ENCODE assay signal across 8 cellular contexts in genomic region chr3:101512521-101513418, GRCh38. TPM values are rescaled to one million over a fixed set of nuclear protein-coding genes. Genes with fewer than 3 reads are reported as not detected.
DNase-seq lines count a peak whose midpoint lies in the region; TF ChIP-seq lines count a peak whose summit lies in the region.

SENP7 (minus strand) TSS chr3:101513212; CDS start chr3:101513130, 82 bp downstream.

- H3K36me3 Mint-ChIP-seq in H9 (ENCODE audit: insufficient read depth in 1 of 3, low read depth in 3 of 3), result peaks cover 0 to 2% (median 0%) of the 10 kb centered on the region in 3 experiments; a peak in 2 of 7 replicates
- H3K36me3 Mint-ChIP-seq in activated naive CD8-positive, alpha-beta T cell treated with anti-CD3 and anti-CD28 coated beads for 36 hours, result peaks cover 9% of the 10 kb centered on the region
- H3K36me3 Mint-ChIP-seq in glutamatergic neuron (ENCODE audit: unreplicated experiment), result no peaks in the 10 kb centered on the region

- no peaks in the 10 kb centered on the region for H3K9me3 ChIP-seq in H9 (ENCODE audit: control insufficient read depth, low read depth, low read length)
- no peaks in the 10 kb centered on the region for H3K9me3 ChIP-seq in ovary
- H3K9me3 ChIP-seq in thymus (ENCODE audit: control insufficient read depth), result no peaks in the 10 kb centered on the region

- intact Hi-C loops in ovary (cut with DNase I), result no loop called here

- H2BK20ac ChIP-seq in H9 (ENCODE audit: low read depth, low read length, poor library complexity, severe bottlenecking), result no peak within 1 kb of the TSS

- no peak within 1 kb of the TSS for H2BK12ac ChIP-seq in H9 (ENCODE audit: insufficient read length, low read depth, low read length)

- peak within 1 kb of the TSS; percentile 58 for H3K4me2 ChIP-seq in H9 (ENCODE audit: insufficient read depth, insufficient read length, low read length)

- H4K8ac ChIP-seq in H9 (replicated peaks; ENCODE audit: insufficient read length, low read depth, low read length), result no peak within 1 kb of the TSS

- H3K4me1 ChIP-seq in H9 (ENCODE audit: insufficient read depth, low read length) (no peaks in the 10 kb centered on the region), ovary (ENCODE audit: insufficient read depth) (peaks cover 4% of the 10 kb centered on the region), thymus (ENCODE audit: control insufficient read depth, insufficient read depth, low read length) (no peaks in the 10 kb centered on the region)

- H2AK5ac ChIP-seq in H9 (ENCODE audit: insufficient read length, low read length), result no peak within 1 kb of the TSS

- TF ChIP-seq EP300 in ovary (IDR thresholded peaks at IDR 0.05), result peak; percentile 44

- peak within 1 kb of the TSS; percentile 85 for H3K4me3 ChIP-seq in ovary
- H3K4me3 ChIP-seq in thymus (ENCODE audit: low read length), result peak within 1 kb of the TSS; percentile 65

- no peaks in the 10 kb centered on the region for H3K36me3 ChIP-seq in ovary
- no peaks in the 10 kb centered on the region for H3K36me3 ChIP-seq in thymus (ENCODE audit: control insufficient read depth, insufficient read depth)

- H3K79me2 ChIP-seq in H9 (ENCODE audit: insufficient read depth, low read length), result no peaks in the 10 kb centered on the region

- no peak within 1 kb of the TSS for H3T11ph ChIP-seq in H9 (ENCODE audit: low read length)

- H3K4ac ChIP-seq in H9 (ENCODE audit: low read depth, low read length), result no peak within 1 kb of the TSS

- H3K27me3 Mint-ChIP-seq in H9 (ENCODE audit: low read depth) (no peaks in the 10 kb centered on the region; the same call in 1 of the 2 replicates), glutamatergic neuron (ENCODE audit: unreplicated experiment) (peaks cover 8% of the 10 kb centered on the region)
- no peaks in the 10 kb centered on the region for H3K27me3 Mint-ChIP-seq in activated naive CD8-positive, alpha-beta T cell treated with anti-CD3 and anti-CD28 coated beads for 36 hours

- H2AFZ ChIP-seq in H9 (ENCODE audit: low read length), result peak within 1 kb of the TSS; percentile 100

- no peak within 1 kb of the TSS for H3K23ac ChIP-seq in H9 (ENCODE audit: insufficient read length, low read depth, low read length)

- no peak within 1 kb of the TSS for H2BK15ac ChIP-seq in H9 (ENCODE audit: low read depth, low read length)

- H3K23me2 ChIP-seq in H9 (ENCODE audit: insufficient read length, low read depth, low read length, poor library complexity, severe bottlenecking), result peaks cover 4% of the 10 kb centered on the region

- peak within 1 kb of the TSS; percentile 74 for H3K9ac ChIP-seq in H9 (ENCODE audit: extremely low read depth, insufficient read length, low read length)

- no peaks in the 10 kb centered on the region for H3K27me3 ChIP-seq in H9 (ENCODE audit: insufficient read depth, low read length)
- H3K27me3 ChIP-seq in ovary, result no peaks in the 10 kb centered on the region
- H3K27me3 ChIP-seq in thymus (ENCODE audit: control insufficient read depth, insufficient read depth), result no peaks in the 10 kb centered on the region

- H3K56ac ChIP-seq in H9 (ENCODE audit: insufficient read length, low read depth, low read length), result no peak within 1 kb of the TSS

- no peak within 1 kb of the TSS for H2BK5ac ChIP-seq in H9 (ENCODE audit: insufficient read length, low read length)

- no peak within 1 kb of the TSS for H4K91ac ChIP-seq in H9 (ENCODE audit: insufficient read length, low read depth, low read length)

- WGBS in H9 (ENCODE audit: extremely low coverage, insufficient read length, low lambda C conversion rate), result no CpG with 5 or more reads among the region's 59 CpGs
- 0 to 1% (median 1%) methylated on average over 58 to 59 of the region's 59 CpGs for WGBS in ovary, 3 donors
- under 1% methylated on average over 59 of the region's 59 CpGs for WGBS in thymus

- no peak within 1 kb of the TSS for H4K5ac ChIP-seq in H9 (ENCODE audit: insufficient read length, low read depth, low read length)

- H3K27ac Mint-ChIP-seq in H9 (peak within 1 kb of the TSS; percentile 98 to 99 (median 98)), glutamatergic neuron (ENCODE audit: unreplicated experiment) (peak within 1 kb of the TSS; percentile 100)
- peak within 1 kb of the TSS; percentile 96 for H3K27ac Mint-ChIP-seq in activated naive CD8-positive, alpha-beta T cell treated with anti-CD3 and anti-CD28 coated beads for 36 hours

- H4K20me1 ChIP-seq in H9 (ENCODE audit: control insufficient read depth, insufficient read depth, insufficient read length), result no peaks in the 10 kb centered on the region

- no peak within 1 kb of the TSS for H3K14ac ChIP-seq in H9 (ENCODE audit: insufficient read depth, low read length)

- H3K27ac ChIP-seq in H9 (ENCODE audit: insufficient read length, low read depth, low read length) (peak within 1 kb of the TSS; percentile 62), ovary (peak within 1 kb of the TSS; percentile 76 to 88), thymus (ENCODE audit: low read depth) (peak within 1 kb of the TSS; percentile 92)

- TF ChIP-seq CTCF in H9 (conservative IDR thresholded peaks at IDR 0.05) (no peak), glutamatergic neuron (IDR thresholded peaks at IDR 0.05; ENCODE audit: partially characterized antibody, unreplicated experiment) (no peak), ovary (IDR thresholded peaks at IDR 0.05) (no peak)

- H3K4me1 Mint-ChIP-seq in H9, result peaks cover 8 to 10% of the 10 kb centered on the region in 2 experiments
- H3K4me1 Mint-ChIP-seq in activated naive CD8-positive, alpha-beta T cell treated with anti-CD3 and anti-CD28 coated beads for 36 hours, result peaks cover 42% of the 10 kb centered on the region
- H3K4me1 Mint-ChIP-seq in glutamatergic neuron (ENCODE audit: low read depth, unreplicated experiment), result peaks cover 10% of the 10 kb centered on the region

- no peaks in the 10 kb centered on the region for H3K79me1 ChIP-seq in H9 (ENCODE audit: insufficient read depth, low read depth, low read length, poor library complexity, severe bottlenecking)

- peak; percentile 88 for DNase-seq in EL
- peak; percentile 83 for DNase-seq in H9
- DNase-seq in NAMALWA (ENCODE audit: low spot score), result peak; percentile 82
- peak; percentile 64 for DNase-seq in SKM-1 treated with dmso at 0.1 percent for 144 hours (lab: John Stamatoyannopoulos, UW; ENCODE audit: unreplicated experiment)
- peak; percentile 76 for DNase-seq in activated naive CD8-positive, alpha-beta T cell treated with anti-CD3 and anti-CD28 coated beads for 36 hours
- DNase-seq in glutamatergic neuron, result peak; percentile 84
- peak; percentile 84 to 90 (median 88) for DNase-seq in ovary

- H2BK120ac ChIP-seq in H9 (ENCODE audit: low read depth, low read length, poor library complexity, severe bottlenecking), result no peak within 1 kb of the TSS

- H3K4me3 Mint-ChIP-seq in H9 (peak within 1 kb of the TSS; percentile 87 to 96), glutamatergic neuron (ENCODE audit: unreplicated experiment) (peak within 1 kb of the TSS; percentile 98)
- H3K4me3 Mint-ChIP-seq in activated naive CD8-positive, alpha-beta T cell treated with anti-CD3 and anti-CD28 coated beads for 36 hours, result peak within 1 kb of the TSS; percentile 98

- H3K18ac ChIP-seq in H9 (ENCODE audit: insufficient read length, low read depth, low read length), result peak within 1 kb of the TSS; percentile 72

- peaks cover 0 to 2% of the 10 kb centered on the region in 2 experiments; a peak in 1 of 5 replicates for H3K9me3 Mint-ChIP-seq in H9
- H3K9me3 Mint-ChIP-seq in activated naive CD8-positive, alpha-beta T cell treated with anti-CD3 and anti-CD28 coated beads for 36 hours, result peaks cover 1% of the 10 kb centered on the region
- peaks cover 11% of the 10 kb centered on the region for H3K9me3 Mint-ChIP-seq in glutamatergic neuron (ENCODE audit: unreplicated experiment)

- TF ChIP-seq POLR2A in ovary (IDR thresholded peaks at IDR 0.05), result peak; percentile 49

RNA-seq across cellular contexts. Expression of gene SENP7, which starts in this region (rescaled TPM):
- total RNA-seq in H9 (2021), result 8.0 and 8.4 TPM in 2 replicates
- 10 to 100 TPM; 10.1 TPM for total RNA-seq in activated naive CD8-positive, alpha-beta T cell treated with anti-CD3 and anti-CD28 coated beads for 36 hours
- 112 TPM for total RNA-seq in glutamatergic neuron (ENCODE audit: unreplicated experiment)
- 10 to 100 TPM; 24.7 to 33.4 (median 28.3) TPM for total RNA-seq in ovary
- polyA plus RNA-seq in ovary, result 10 to 100 TPM; 16.9 to 25.9 TPM
- polyA plus RNA-seq in thymus, result 29.6 TPM

Comparison
In these comparisons a context has a peak if more than half of its experiments do, and no peak if none do; other contexts are left out.
1. Peak in every context shown above with its lines: DNase-seq, H3K4me3 ChIP-seq and H3K27ac ChIP-seq.